Comparison of ENCODE assay signal across 13 cellular contexts in genomic region chr20:31680286-31681127, GRCh38. TPM values are rescaled to one million over a fixed set of nuclear protein-coding genes. Genes with fewer than 3 reads are reported as not detected.
DNase-seq lines count a peak whose midpoint lies in the region; ATAC-seq and TF ChIP-seq lines count a peak whose summit lies in the region.
"Had no signal": no experiment of that assay in that cellular context is flagged by ENCODE, and none has a peak within 500 bp of the region (broad histone marks: within the 10 kb centered on the region; RNA-seq: fewer than 3 reads in every experiment).

No MANE protein-coding gene starts in this region.

- H3K4me3 Mint-ChIP-seq in activated T-cell treated with anti-CD3 and anti-CD28 coated beads, Interleukin-2, amount 50 U/mL, for 24 hours = no peak overlapping the region
- peak overlapping the region; percentile 95 to 99 for H3K4me3 Mint-ChIP-seq in effector memory CD8-positive, alpha-beta T cell
- peak overlapping the region; percentile 97 for H3K4me3 Mint-ChIP-seq in stimulated activated effector memory CD8-positive, alpha-beta T cell treated with anti-CD3 and anti-CD28 coated beads, Interleukin-12 subunit alpha, Interleukin-12 subunit beta, amount 100 ng/mL, for 72 hours

- POLR2A ChIA-PET in RWPE1 (lab: Yijun Ruan, JAX; ENCODE audit: low non-redundant PET) = no interaction called here

- peaks cover 97% of the 10 kb centered on the region for H3K36me3 Mint-ChIP-seq in activated T-cell treated with anti-CD3 and anti-CD28 coated beads, Interleukin-2, amount 50 U/mL, for 24 hours (ENCODE audit: low read depth)
- peaks cover 27% of the 10 kb centered on the region for H3K36me3 Mint-ChIP-seq in effector memory CD8-positive, alpha-beta T cell (ENCODE audit: insufficient read depth)
- H3K36me3 Mint-ChIP-seq in stimulated activated effector memory CD8-positive, alpha-beta T cell treated with anti-CD3 and anti-CD28 coated beads, Interleukin-12 subunit alpha, Interleukin-12 subunit beta, amount 100 ng/mL, for 72 hours = peaks cover 100% of the 10 kb centered on the region

- peak overlapping the region; percentile 36 for H3K27ac ChIP-seq in RWPE1
- H3K27ac ChIP-seq: psoas muscle had no signal

- no peaks in the 10 kb centered on the region for H3K27me3 Mint-ChIP-seq in activated T-cell treated with anti-CD3 and anti-CD28 coated beads, Interleukin-2, amount 50 U/mL, for 24 hours
- H3K27me3 Mint-ChIP-seq in effector memory CD8-positive, alpha-beta T cell = no peaks in the 10 kb centered on the region

- no peak for ATAC-seq in effector memory CD8-positive, alpha-beta T cell (replicated peaks)
- ATAC-seq in stimulated activated effector memory CD8-positive, alpha-beta T cell treated with anti-CD3 and anti-CD28 coated beads, Interleukin-12 subunit alpha, Interleukin-12 subunit beta, amount 100 ng/mL, for 72 hours = no peak
- ATAC-seq in GM21737 (IDR thresholded peaks at IDR 0.05; ENCODE audit: unreplicated experiment) (no peak), left lobe of liver (no peak)
- ATAC-seq: left colon, psoas muscle had no signal

- no peaks in the 10 kb centered on the region for H3K9me3 Mint-ChIP-seq in activated T-cell treated with anti-CD3 and anti-CD28 coated beads, Interleukin-2, amount 50 U/mL, for 24 hours
- H3K9me3 Mint-ChIP-seq in effector memory CD8-positive, alpha-beta T cell = no peaks in the 10 kb centered on the region
- H3K9me3 Mint-ChIP-seq in stimulated activated effector memory CD8-positive, alpha-beta T cell treated with anti-CD3 and anti-CD28 coated beads, Interleukin-12 subunit alpha, Interleukin-12 subunit beta, amount 100 ng/mL, for 72 hours = no peaks in the 10 kb centered on the region

- CTCF ChIA-PET in RWPE1 (lab: Yijun Ruan, JAX) = interaction anchor here (0.5 to 1.4 kb wide), 3 partner anchors 36 to 166 kb away, joined by 3 to 4 read pairs (median 3); partner anchors contain the start of genes BCL2L1 and HM13

- no peak for TF ChIP-seq CTCF in RWPE1 (conservative IDR thresholded peaks at IDR 0.05; ENCODE audit: low read depth)

- peak overlapping the region; percentile 86 for H3K27ac Mint-ChIP-seq in activated T-cell treated with anti-CD3 and anti-CD28 coated beads, Interleukin-2, amount 50 U/mL, for 24 hours
- peak overlapping the region; percentile 97 to 99 for H3K27ac Mint-ChIP-seq in effector memory CD8-positive, alpha-beta T cell
- H3K27ac Mint-ChIP-seq in stimulated activated effector memory CD8-positive, alpha-beta T cell treated with anti-CD3 and anti-CD28 coated beads, Interleukin-12 subunit alpha, Interleukin-12 subunit beta, amount 100 ng/mL, for 72 hours = peak overlapping the region; percentile 99

- H3K4me1 Mint-ChIP-seq in activated T-cell treated with anti-CD3 and anti-CD28 coated beads, Interleukin-2, amount 50 U/mL, for 24 hours (ENCODE audit: low read depth) = peaks cover 90% of the 10 kb centered on the region
- H3K4me1 Mint-ChIP-seq in effector memory CD8-positive, alpha-beta T cell (ENCODE audit: low read depth in 2 of 2) = peaks cover 85 to 98% of the 10 kb centered on the region in 2 donors
- peaks cover 94% of the 10 kb centered on the region for H3K4me1 Mint-ChIP-seq in stimulated activated effector memory CD8-positive, alpha-beta T cell treated with anti-CD3 and anti-CD28 coated beads, Interleukin-12 subunit alpha, Interleukin-12 subunit beta, amount 100 ng/mL, for 72 hours

- DNase-seq in activated T-cell treated with anti-CD3 and anti-CD28 coated beads, Interleukin-2, amount 50 U/mL, for 24 hours = no peak
- no peak for DNase-seq in activated T-cell treated with anti-CD3 and anti-CD28 coated beads, Interleukin-2, amount 50 U/mL, for 1 hour
- DNase-seq in RWPE1 (ENCODE audit: low spot score) (no peak), left lobe of liver (ENCODE audit: low spot score) (no peak), NCI-H226 (no peak)
- DNase-seq in effector memory CD8-positive, alpha-beta T cell = no peak
- DNase-seq in stimulated activated effector memory CD8-positive, alpha-beta T cell treated with anti-CD3 and anti-CD28 coated beads, Interleukin-12 subunit alpha, Interleukin-12 subunit beta, amount 100 ng/mL, for 72 hours (ENCODE audit: low spot score in 2 of 2) = no peak
- DNase-seq: left colon, NCI-H2227 treated with DMSO at 0.1 percent for 48 hours, psoas muscle, SHP77 had no signal

RNA-seq across cellular contexts. Expression of gene BCL2L1, which starts 42.2 kb away (rescaled TPM):
- total RNA-seq in left lobe of liver = 35.0 TPM

RNA-seq across cellular contexts. Expression of gene COX4I2, which starts 42.8 kb away (rescaled TPM):
- not detected for total RNA-seq in left lobe of liver
- total RNA-seq: LHCN-M2 had no signal

RNA-seq across cellular contexts. Expression of gene TPX2, which starts 58.6 kb away (rescaled TPM):
- total RNA-seq in left lobe of liver = 2.0 TPM
